In genomic region chr1:85137660-85138059, GRCh38 we compare ENCODE assay signal across 12 cellular contexts.
DNase-seq lines count a peak whose midpoint lies in the region; ATAC-seq and TF ChIP-seq lines count a peak whose summit lies in the region.
"Had no signal": no experiment of that assay in that cellular context is flagged by ENCODE, and none has a peak within 500 bp of the region (broad histone marks: within the 10 kb centered on the region; RNA-seq: fewer than 3 reads in every experiment).

No MANE protein-coding gene starts in this region.

- H4K8ac ChIP-seq in mesenchymal stem cell (ENCODE audit: low read length) = no peak overlapping the region

- no peak overlapping the region for H3K23ac ChIP-seq in mesenchymal stem cell (ENCODE audit: low read length in 2 of 2)

- peak overlapping the region in 4 of 5 experiments; percentile 60 to 89 (median 71) for H3K27ac Mint-ChIP-seq in brain
- no peak overlapping the region for H3K27ac Mint-ChIP-seq in activated T-helper 1 cell treated with anti-CD3 and anti-CD28 coated beads, Interleukin-12 subunit alpha, Interleukin-12 subunit beta, Interleukin-2, Interleukin-4 antibody, amounts not matched to agents 30 ng/mL and 10 ng/mL and 1 ng/mL, durations not matched to agents 14 hours and 24 hours and 36 hours

- H3K4ac ChIP-seq in mesenchymal stem cell (ENCODE audit: low read depth in 1 of 2, low read length in 2 of 2) = no peak overlapping the region

- H3K4me3 Mint-ChIP-seq in brain = peak overlapping the region in 3 of 5 experiments; percentile 2 to 51 (median 44)
- H3K4me3 Mint-ChIP-seq in activated T-helper 1 cell treated with anti-CD3 and anti-CD28 coated beads, Interleukin-12 subunit alpha, Interleukin-12 subunit beta, Interleukin-2, Interleukin-4 antibody, amounts not matched to agents 30 ng/mL and 10 ng/mL and 1 ng/mL, durations not matched to agents 14 hours and 24 hours and 36 hours = no peak overlapping the region

- no peak overlapping the region for H2BK120ac ChIP-seq in mesenchymal stem cell (ENCODE audit: low read depth, low read length)

- H4K91ac ChIP-seq in mesenchymal stem cell (ENCODE audit: low read length) = no peak overlapping the region

- BruUV-seq in A673 (replicated peaks; lab: Mats Ljungman, UMichigan) = no TSS peak

- H3K27me3 Mint-ChIP-seq in brain = peaks cover 2% of the 10 kb centered on the region
- H3K27me3 Mint-ChIP-seq in activated T-helper 1 cell treated with anti-CD3 and anti-CD28 coated beads, Interleukin-12 subunit alpha, Interleukin-12 subunit beta, Interleukin-2, Interleukin-4 antibody, amounts not matched to agents 30 ng/mL and 10 ng/mL and 1 ng/mL, durations not matched to agents 14 hours and 24 hours and 36 hours (ENCODE audit: insufficient read depth) = peaks cover 1% of the 10 kb centered on the region

- no peak overlapping the region for H3K14ac ChIP-seq in mesenchymal stem cell (ENCODE audit: low read length in 2 of 2)

- in situ Hi-C loops in Caki2 (cut with HindIII; ENCODE audit: low pct_unique_long_range_greater_than_20kb, low sequenced_read_pairs) = no loop called here

- peak overlapping the region; percentile 20 for H3K27ac ChIP-seq in mesenchymal stem cell (ENCODE audit: low read length, poor library complexity, severe bottlenecking)
- H3K27ac ChIP-seq in A673 (ENCODE audit: low read depth, low read length, poor library complexity, severe bottlenecking) = no peak overlapping the region
- H3K27ac ChIP-seq: C4-2B, suprapubic skin had no signal

- intact Hi-C loops in A673 (cut with micrococcal nuclease; ENCODE audit: unreplicated experiment) = no loop called here
- intact Hi-C loops in activated T-helper 1 cell treated with anti-CD3 and anti-CD28 coated beads, Interleukin-12 subunit alpha, Interleukin-12 subunit beta, Interleukin-2, Interleukin-4 antibody, amounts not matched to agents 30 ng/mL and 10 ng/mL and 1 ng/mL, durations not matched to agents 14 hours and 24 hours and 36 hours (cut with micrococcal nuclease) = no loop called here

- H3K4me1 ChIP-seq in mesenchymal stem cell (ENCODE audit: control insufficient read depth, insufficient read depth, low read depth, low read length) (peaks cover 10% of the 10 kb centered on the region), A673 (ENCODE audit: insufficient read depth, low read length, poor library complexity, severe bottlenecking) (no peaks in the 10 kb centered on the region)

- POLR2A ChIA-PET in A673 (lab: Charles Lee; ENCODE audit: low non-redundant PET) = no interaction called here

- no peak overlapping the region for H2BK5ac ChIP-seq in mesenchymal stem cell (ENCODE audit: low read depth, low read length, poor library complexity, severe bottlenecking)

- CTCF ChIA-PET in A673 (lab: Charles Lee) = no interaction called here

- peaks cover 6% of the 10 kb centered on the region for H3K4me1 Mint-ChIP-seq in brain
- H3K4me1 Mint-ChIP-seq in activated T-helper 1 cell treated with anti-CD3 and anti-CD28 coated beads, Interleukin-12 subunit alpha, Interleukin-12 subunit beta, Interleukin-2, Interleukin-4 antibody, amounts not matched to agents 30 ng/mL and 10 ng/mL and 1 ng/mL, durations not matched to agents 14 hours and 24 hours and 36 hours (ENCODE audit: low read depth) = no peaks in the 10 kb centered on the region

- no peaks in the 10 kb centered on the region for H3K9me3 Mint-ChIP-seq in brain
- H3K9me3 Mint-ChIP-seq in activated T-helper 1 cell treated with anti-CD3 and anti-CD28 coated beads, Interleukin-12 subunit alpha, Interleukin-12 subunit beta, Interleukin-2, Interleukin-4 antibody, amounts not matched to agents 30 ng/mL and 10 ng/mL and 1 ng/mL, durations not matched to agents 14 hours and 24 hours and 36 hours = no peaks in the 10 kb centered on the region

- 93% methylated on average over 8 of the region's 9 CpGs for WGBS in mesenchymal stem cell

- H3K27me3 ChIP-seq in mesenchymal stem cell (ENCODE audit: control insufficient read depth in 1 of 2, insufficient read depth in 1 of 2, low read length in 2 of 2) = no peaks in the 10 kb centered on the region
- no peaks in the 10 kb centered on the region for H3K27me3 ChIP-seq in A673 (replicated peaks; ENCODE audit: insufficient read depth, low read depth, low read length, poor library complexity)
- H3K27me3 ChIP-seq: suprapubic skin had no signal

- ATAC-seq in HG03139 (IDR thresholded peaks at IDR 0.05; ENCODE audit: unreplicated experiment) = no peak
- ATAC-seq: activated CD4-positive, CD25-positive, alpha-beta regulatory T cell treated with anti-CD3 and anti-CD28 coated beads, Interleukin-2, amount 50 U/mL, for 24 hours had no signal

- H3K9me3 ChIP-seq in mesenchymal stem cell (ENCODE audit: control insufficient read depth, low read length) = no peaks in the 10 kb centered on the region
- no peaks in the 10 kb centered on the region for H3K9me3 ChIP-seq in A673 (ENCODE audit: low read depth, low read length, poor library complexity, severe bottlenecking)
- H3K9me3 ChIP-seq: suprapubic skin had no signal

- H3K36me3 Mint-ChIP-seq in brain = no peaks in the 10 kb centered on the region
- H3K36me3 Mint-ChIP-seq in activated T-helper 1 cell treated with anti-CD3 and anti-CD28 coated beads, Interleukin-12 subunit alpha, Interleukin-12 subunit beta, Interleukin-2, Interleukin-4 antibody, amounts not matched to agents 30 ng/mL and 10 ng/mL and 1 ng/mL, durations not matched to agents 14 hours and 24 hours and 36 hours (ENCODE audit: low read depth) = no peaks in the 10 kb centered on the region

- no peak overlapping the region for H3K9ac ChIP-seq in mesenchymal stem cell (ENCODE audit: low read length)

- DNase-seq in Caki2 (ENCODE audit: low read depth) (peak; percentile 79), NCI-H2081 (lab: John Stamatoyannopoulos, UW) (peak; percentile 78 to 95), mesenchymal stem cell (no peak), A673 (ENCODE audit: low spot score) (no peak), activated gamma-delta T cell treated with Interleukin-2 at 50 U/mL for 16 hours (no peak)
- DNase-seq in activated T-helper 1 cell treated with anti-CD3 and anti-CD28 coated beads, Interleukin-12 subunit alpha, Interleukin-12 subunit beta, Interleukin-2, Interleukin-4 antibody, amounts not matched to agents 30 ng/mL and 10 ng/mL and 1 ng/mL, durations not matched to agents 14 hours and 24 hours and 36 hours (ENCODE audit: low spot score) = no peak
- DNase-seq: NCI-H1930 had no signal

- H3K4me3 ChIP-seq in mesenchymal stem cell (ENCODE audit: insufficient read depth in 1 of 2, low read depth in 1 of 2, low read length in 2 of 2) (no peak overlapping the region), A673 (ENCODE audit: low read depth, low read length, poor library complexity, severe bottlenecking) (no peak overlapping the region)
- H3K4me3 ChIP-seq: suprapubic skin had no signal

- no peak overlapping the region for H3K4me2 ChIP-seq in mesenchymal stem cell (ENCODE audit: low read length, poor library complexity, severe bottlenecking)

- no peak overlapping the region for H2AFZ ChIP-seq in mesenchymal stem cell (ENCODE audit: low read depth, low read length)

- H3K79me1 ChIP-seq in mesenchymal stem cell (replicated peaks; ENCODE audit: low read length, poor library complexity, severe bottlenecking) = no peaks in the 10 kb centered on the region

- no peak overlapping the region for H2BK12ac ChIP-seq in mesenchymal stem cell (ENCODE audit: low read length in 2 of 2)

- TF ChIP-seq CTCF in brain (conservative IDR thresholded peaks at IDR 0.05) (no peak), A673 (conservative IDR thresholded peaks at IDR 0.05; ENCODE audit: low read depth, low read length) (no peak)

- no peak overlapping the region for H2AK5ac ChIP-seq in mesenchymal stem cell (ENCODE audit: low read length, severe bottlenecking)

- H3K36me3 ChIP-seq in mesenchymal stem cell (ENCODE audit: control insufficient read depth in 1 of 2, insufficient read depth in 2 of 2, low read depth in 1 of 2, low read length in 2 of 2) (no peaks in the 10 kb centered on the region), A673 (ENCODE audit: insufficient read depth, low read length, poor library complexity, severe bottlenecking) (no peaks in the 10 kb centered on the region)
- H3K36me3 ChIP-seq: suprapubic skin had no signal

- no peak overlapping the region for H2BK15ac ChIP-seq in mesenchymal stem cell (ENCODE audit: low read depth, poor library complexity, severe bottlenecking)

- no peak overlapping the region for H3K18ac ChIP-seq in mesenchymal stem cell (ENCODE audit: low read depth in 1 of 2, low read length in 2 of 2)

Comparison
In these comparisons a context has a peak if more than half of its experiments do, and no peak if none do; other contexts are left out.
1. DNase-seq: peak in Caki2 (single experiment) and NCI-H2081 (2 of 2); none in mesenchymal stem cell (single experiment), A673 (single experiment), activated gamma-delta T cell treated with Interleukin-2 at 50 U/mL for 16 hours (single experiment) and activated T-helper 1 cell treated with anti-CD3 and anti-CD28 coated beads, Interleukin-12 subunit alpha, Interleukin-12 subunit beta, Interleukin-2, Interleukin-4 antibody, amounts not matched to agents 30 ng/mL and 10 ng/mL and 1 ng/mL, durations not matched to agents 14 hours and 24 hours and 36 hours (single experiment).